In the genomic region with DNA sequence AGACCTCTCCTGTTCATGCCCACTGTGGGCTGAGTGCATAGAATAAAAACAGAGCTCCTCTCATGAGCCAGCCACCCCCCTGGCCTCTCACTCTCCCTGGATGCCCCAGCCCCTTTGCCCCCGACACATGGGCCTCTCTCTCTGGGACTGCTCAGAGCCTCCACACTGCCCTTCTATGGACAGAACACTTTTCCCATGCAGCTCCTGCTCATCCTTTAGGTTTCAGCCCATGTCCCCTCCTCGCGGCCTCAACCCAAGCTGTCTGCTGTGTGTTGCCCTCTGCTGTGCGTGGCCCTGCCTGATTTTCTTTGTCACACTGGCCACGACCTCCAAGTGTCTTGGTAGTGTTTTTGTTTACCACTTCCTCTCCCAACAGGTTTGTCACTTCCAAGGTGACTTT, we compare ENCODE assay signal across 1 cellular context.
TF ChIP-seq lines count a peak whose summit lies in the region.

No MANE protein-coding gene starts in this region.

TF ChIP-seq in IMR-90, 13 proteins besides CTCF, POLR2A, EP300 and RAD21 (continued from another document):
- TF ChIP-seq MXI1 (IDR thresholded peaks at IDR 0.05; ENCODE audit: borderline replicate concordance, low read depth, low read length): no peak
- no peak for TF ChIP-seq RCOR1 (IDR thresholded peaks at IDR 0.05; ENCODE audit: insufficient replicate concordance, low read length)
- no peak for TF ChIP-seq CHD1 (IDR thresholded peaks at IDR 0.05; ENCODE audit: low read depth, low read length)
- no peak for TF ChIP-seq MAZ (IDR thresholded peaks at IDR 0.05; ENCODE audit: borderline replicate concordance, low read depth, low read length)
- TF ChIP-seq, protein P1, sequence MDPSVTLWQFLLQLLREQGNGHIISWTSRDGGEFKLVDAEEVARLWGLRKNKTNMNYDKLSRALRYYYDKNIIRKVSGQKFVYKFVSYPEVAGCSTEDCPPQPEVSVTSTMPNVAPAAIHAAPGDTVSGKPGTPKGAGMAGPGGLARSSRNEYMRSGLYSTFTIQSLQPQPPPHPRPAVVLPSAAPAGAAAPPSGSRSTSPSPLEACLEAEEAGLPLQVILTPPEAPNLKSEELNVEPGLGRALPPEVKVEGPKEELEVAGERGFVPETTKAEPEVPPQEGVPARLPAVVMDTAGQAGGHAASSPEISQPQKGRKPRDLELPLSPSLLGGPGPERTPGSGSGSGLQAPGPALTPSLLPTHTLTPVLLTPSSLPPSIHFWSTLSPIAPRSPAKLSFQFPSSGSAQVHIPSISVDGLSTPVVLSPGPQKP (IDR thresholded peaks at IDR 0.05; ENCODE audit: borderline replicate concordance, low read depth, low read length): no peak
- no peak for TF ChIP-seq BHLHE40 (IDR thresholded peaks at IDR 0.05; ENCODE audit: low read depth, low read length)
- TF ChIP-seq NFE2L2 (IDR thresholded peaks at IDR 0.05; ENCODE audit: low read depth, low read length): no peak
- TF ChIP-seq, protein P2, sequence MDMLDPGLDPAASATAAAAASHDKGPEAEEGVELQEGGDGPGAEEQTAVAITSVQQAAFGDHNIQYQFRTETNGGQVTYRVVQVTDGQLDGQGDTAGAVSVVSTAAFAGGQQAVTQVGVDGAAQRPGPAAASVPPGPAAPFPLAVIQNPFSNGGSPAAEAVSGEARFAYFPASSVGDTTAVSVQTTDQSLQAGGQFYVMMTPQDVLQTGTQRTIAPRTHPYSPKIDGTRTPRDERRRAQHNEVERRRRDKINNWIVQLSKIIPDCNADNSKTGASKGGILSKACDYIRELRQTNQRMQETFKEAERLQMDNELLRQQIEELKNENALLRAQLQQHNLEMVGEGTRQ (IDR thresholded peaks at IDR 0.05; ENCODE audit: low read depth, low read length): no peak
- TF ChIP-seq FOS (IDR thresholded peaks at IDR 0.05; ENCODE audit: low read depth, low read length): no peak
